ENCODE assay signal across 16 cellular contexts in the genomic region with DNA sequence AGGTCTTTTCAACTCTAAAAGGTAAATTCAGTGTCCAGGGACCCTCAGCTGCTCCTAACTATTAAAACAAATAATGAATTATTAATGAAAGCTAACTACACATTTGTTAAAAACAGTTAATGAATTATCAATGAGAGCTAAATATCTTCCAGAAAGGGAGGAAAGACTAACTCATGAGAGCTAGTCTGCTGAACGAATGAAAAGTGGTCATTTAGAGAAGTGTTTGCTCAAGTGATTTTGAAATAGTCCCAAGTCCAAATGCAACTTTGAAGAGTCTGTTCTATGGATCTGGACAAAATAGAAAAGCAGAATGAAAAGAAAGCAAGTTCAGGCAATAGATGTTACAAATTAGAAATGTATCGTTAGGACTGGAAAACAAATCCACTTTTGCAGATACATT.
DNase-seq lines count a peak whose midpoint lies in the region; ATAC-seq, FAIRE-seq and TF ChIP-seq lines count a peak whose summit lies in the region.
"Had no signal": no experiment of that assay in that cellular context is flagged by ENCODE, and none has a peak within 500 bp of the region (broad histone marks: within the 10 kb centered on the region; RNA-seq: fewer than 3 reads in every experiment).

No MANE protein-coding gene starts in this region.

- TF ChIP-seq CTCF in NB4 (IDR thresholded peaks at IDR 0.05; ENCODE audit: low read depth, low read length), result no peak
- no peak for TF ChIP-seq CTCF in kidney (IDR thresholded peaks at IDR 0.05; ENCODE audit: borderline replicate concordance, extremely low read depth, insufficient read depth)
- no peak for TF ChIP-seq CTCF in upper lobe of right lung (IDR thresholded peaks at IDR 0.05)
- TF ChIP-seq CTCF in gastrocnemius medialis (IDR thresholded peaks at IDR 0.05 in 4 of 5, conservative IDR thresholded peaks at IDR 0.05 in 1 of 5), result no peak

- H3K9me3 ChIP-seq in kidney (ENCODE audit: control insufficient read depth in 1 of 2, low read length in 2 of 2), result no peaks in the 10 kb centered on the region
- no peaks in the 10 kb centered on the region for H3K9me3 ChIP-seq in upper lobe of right lung
- H3K9me3 ChIP-seq in gastrocnemius medialis, result no peaks in the 10 kb centered on the region
- H3K9me3 ChIP-seq: breast epithelium, SJCRH30 had no signal

- H3K4me3 ChIP-seq in NB4 (ENCODE audit: low read depth, low read length), result no peak overlapping the region
- no peak overlapping the region for H3K4me3 ChIP-seq in kidney (ENCODE audit: low read length in 2 of 2)
- H3K4me3 ChIP-seq in upper lobe of right lung, result no peak overlapping the region
- H3K4me3 ChIP-seq in gastrocnemius medialis, result no peak overlapping the region
- H3K4me3 ChIP-seq: breast epithelium, lung, SJCRH30 had no signal

- H3K27ac ChIP-seq in kidney (ENCODE audit: low read depth in 2 of 2, low read length in 2 of 2) (no peak overlapping the region), upper lobe of right lung (peak overlapping the region; percentile 6), gastrocnemius medialis (no peak overlapping the region)
- H3K27ac ChIP-seq: breast epithelium, SJCRH30 had no signal

- no peak for TF ChIP-seq POLR2A in NB4 (IDR thresholded peaks at IDR 0.05; ENCODE audit: extremely low read depth, insufficient read length)
- TF ChIP-seq POLR2A in gastrocnemius medialis (IDR thresholded peaks at IDR 0.05), result no peak

- H3K9ac ChIP-seq in kidney (ENCODE audit: low read length in 2 of 2), result no peak overlapping the region

- DNase-seq in NB4 (ENCODE audit: low read depth) (peak; percentile 45), kidney (no peak), upper lobe of right lung (no peak), NCI-H1092 (lab: John Stamatoyannopoulos, UW) (no peak), gastrocnemius medialis (no peak), left colon (no peak)
- DNase-seq: activated CD4-positive, alpha-beta T cell treated with anti-CD3 and anti-CD28 coated beads for 48 hours; Calu3; EL; NCI-H187 treated with DMSO at 0.1 percent for 48 hours; posterior cingulate gyrus; SJCRH30; stimulated activated CD4-positive, alpha-beta T cell treated with anti-CD3 and anti-CD28 coated beads, Interleukin-4, amount 100 ng/mL, for 24 hours had no signal

- H3K4me1 ChIP-seq in kidney (ENCODE audit: control insufficient read depth in 1 of 2, insufficient read depth in 1 of 2, low read depth in 1 of 2, low read length in 2 of 2), result peaks cover 4 to 34% of the 10 kb centered on the region in 2 donors
- no peaks in the 10 kb centered on the region for H3K4me1 ChIP-seq in upper lobe of right lung
- no peaks in the 10 kb centered on the region for H3K4me1 ChIP-seq in gastrocnemius medialis
- H3K4me1 ChIP-seq: breast epithelium, SJCRH30 had no signal

- peak; percentile 36 for ATAC-seq in HG02981 (IDR thresholded peaks at IDR 0.05; ENCODE audit: unreplicated experiment)
- peak; percentile 64 for ATAC-seq in upper lobe of right lung
- no peak for ATAC-seq in gastrocnemius medialis
- ATAC-seq in left colon, result no peak

- H3K27me3 ChIP-seq in upper lobe of right lung (no peaks in the 10 kb centered on the region), gastrocnemius medialis (no peaks in the 10 kb centered on the region)
- H3K27me3 ChIP-seq: breast epithelium, SJCRH30 had no signal

- peak; percentile 96 for FAIRE-seq in kidney (lab: Jason Lieb, UNC)

- in situ Hi-C loops in gastrocnemius medialis (cut with MboI; ENCODE audit: low sequenced_read_pairs in 4 of 4), result no loop called here

- intact Hi-C loops in kidney (cut with DNase I) (no loop called here), upper lobe of right lung (cut with DNase I) (no loop called here), gastrocnemius medialis (cut with DNase I; ENCODE audit: low total_unique reads) (no loop called here), left colon (cut with DNase I, micrococcal nuclease) (no loop called here)

- no peaks in the 10 kb centered on the region for H3K36me3 ChIP-seq in kidney (ENCODE audit: control insufficient read depth in 1 of 2, insufficient read depth in 2 of 2, low read length in 2 of 2)
- no peaks in the 10 kb centered on the region for H3K36me3 ChIP-seq in upper lobe of right lung
- no peaks in the 10 kb centered on the region for H3K36me3 ChIP-seq in gastrocnemius medialis
- H3K36me3 ChIP-seq: breast epithelium, SJCRH30 had no signal

Comparison
In these comparisons a context has a peak if more than half of its experiments do, and no peak if none do; other contexts are left out.
1. ATAC-seq: peak in HG02981 (single experiment) and upper lobe of right lung (single experiment); none in gastrocnemius medialis (0 of 2) and left colon (single experiment).